ENCODE assay signal across 1 cellular context in genomic region chr2:41727152-41727551, GRCh38.
TF ChIP-seq lines count a peak whose summit lies in the region.

No MANE protein-coding gene starts in this region.

TF ChIP-seq in K562, 482 proteins besides CTCF, POLR2A, EP300 and RAD21 (continued from another document):
- TF ChIP-seq STAT6 (CRISPR knock-in tag; IDR thresholded peaks at IDR 0.05) (no peak), RERE (CRISPR knock-in tag; IDR thresholded peaks at IDR 0.05; ENCODE audit: borderline replicate concordance) (no peak), CREB3 (tag; conservative IDR thresholded peaks at IDR 0.05; ENCODE audit: low read depth) (peak; percentile 75; the same call in 1 of the 2 replicates), ZBTB26 (CRISPR knock-in tag; IDR thresholded peaks at IDR 0.05) (no peak), CBFA2T3 (IDR thresholded peaks at IDR 0.05) (no peak), PATZ1 (CRISPR knock-in tag; IDR thresholded peaks at IDR 0.05; ENCODE audit: borderline replicate concordance) (no peak), CHD7 (IDR thresholded peaks at IDR 0.05; ENCODE audit: low read depth, low read length) (no peak), GABPB1 (CRISPR knock-in tag; IDR thresholded peaks at IDR 0.05) (no peak), STAT5A (IDR thresholded peaks at IDR 0.05; ENCODE audit: borderline replicate concordance, low read length) (no peak)
